Comparison of ENCODE assay signal across 23 cellular contexts in the genomic region with DNA sequence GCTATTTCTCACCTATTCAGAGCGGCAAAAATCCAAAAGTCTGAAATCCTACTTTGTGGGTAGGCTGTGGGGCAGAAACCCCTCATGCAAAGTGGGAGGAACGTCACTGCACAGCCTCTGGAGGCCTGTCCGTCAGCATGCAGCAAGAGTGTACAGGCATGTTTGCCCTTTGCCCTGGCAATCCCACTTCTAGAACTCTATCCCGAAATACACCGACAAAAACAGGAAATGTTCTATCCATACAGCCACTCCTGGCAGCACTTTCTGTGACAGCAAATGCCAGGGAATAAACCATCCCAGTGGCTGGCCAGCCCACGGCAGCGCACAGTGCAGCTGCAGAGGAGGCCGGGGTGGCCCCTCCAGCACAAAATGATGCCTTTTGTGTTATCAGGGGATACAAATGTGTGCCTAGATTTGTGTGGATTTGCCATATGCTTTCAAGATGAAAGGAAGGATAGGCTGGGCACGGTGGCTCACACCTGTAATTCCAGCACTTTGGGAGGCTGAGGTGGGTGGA. TPM values are rescaled to one million over a fixed set of nuclear protein-coding genes. Genes with fewer than 3 reads are reported as not detected.
DNase-seq lines count a peak whose midpoint lies in the region; ATAC-seq, FAIRE-seq and TF ChIP-seq lines count a peak whose summit lies in the region.
"Had no signal": no experiment of that assay in that cellular context is flagged by ENCODE, and none has a peak within 500 bp of the region (broad histone marks: within the 10 kb centered on the region; RNA-seq: fewer than 3 reads in every experiment).

No MANE protein-coding gene starts in this region.

- no peak overlapping the region for H3K27ac Mint-ChIP-seq in activated T-helper 1 cell treated with anti-CD3 and anti-CD28 coated beads, Interleukin-12 subunit alpha, Interleukin-12 subunit beta, Interleukin-2, Interleukin-4 antibody, amounts not matched to agents 30 ng/mL and 10 ng/mL and 1 ng/mL, durations not matched to agents 14 hours and 24 hours and 36 hours
- H3K27ac Mint-ChIP-seq: CD14-positive monocyte; CD4-positive, alpha-beta memory T cell; HFFc6; IgD-negative memory B cell had no signal

- no peak for TF ChIP-seq POLR2A in HepG2 (IDR thresholded peaks at IDR 0.05; ENCODE audit: insufficient read depth in 1 of 2, low read depth in 2 of 2, low read length in 2 of 2)

- H3K79me2 ChIP-seq in HepG2 (ENCODE audit: insufficient read depth, low read length) = no peaks in the 10 kb centered on the region

- H3K4me1 ChIP-seq in liver (ENCODE audit: control insufficient read depth in 4 of 4, insufficient read depth in 4 of 4, low read length in 3 of 4) (peaks cover 0 to 2% (median 0%) of the 10 kb centered on the region in 4 donors), HepG2 (ENCODE audit: insufficient read depth, low read length) (no peaks in the 10 kb centered on the region)
- H3K4me1 ChIP-seq: A549 had no signal

- intact Hi-C loops in HepG2 (cut with micrococcal nuclease; ENCODE audit: unreplicated experiment) (no loop called here), left colon (cut with DNase I, micrococcal nuclease) (no loop called here)
- intact Hi-C loops in activated T-helper 1 cell treated with anti-CD3 and anti-CD28 coated beads, Interleukin-12 subunit alpha, Interleukin-12 subunit beta, Interleukin-2, Interleukin-4 antibody, amounts not matched to agents 30 ng/mL and 10 ng/mL and 1 ng/mL, durations not matched to agents 14 hours and 24 hours and 36 hours (cut with micrococcal nuclease) = no loop called here

- peaks cover 16 to 82% (median 62%) of the 10 kb centered on the region in 4 donors for H3K36me3 ChIP-seq in liver (ENCODE audit: control insufficient read depth in 4 of 4, insufficient read depth in 3 of 4, low read depth in 1 of 4, low read length in 3 of 4)
- peaks cover 24 to 64% of the 10 kb centered on the region in 2 experiments for H3K36me3 ChIP-seq in HepG2 (replicated peaks in 1 of 2; ENCODE audit: control insufficient read depth in 1 of 2, insufficient read depth in 2 of 2, low read length in 2 of 2)

- ATAC-seq in HepG2 (no peak), left colon (peak; percentile 78)
- ATAC-seq: A549, GM12878, HCT116 had no signal

- H3K27me3 ChIP-seq in liver (ENCODE audit: control insufficient read depth in 4 of 4, insufficient read depth in 4 of 4, low read length in 3 of 4) = no peaks in the 10 kb centered on the region
- H3K27me3 ChIP-seq in HepG2 (ENCODE audit: control insufficient read depth in 1 of 2, insufficient read depth in 2 of 2, low read length in 2 of 2) = no peaks in the 10 kb centered on the region
- H3K27me3 ChIP-seq: BLaER1 had no signal

- TF ChIP-seq CTCF in liver (IDR thresholded peaks at IDR 0.05; ENCODE audit: low read depth, low read length, missing input control) (no peak), HepG2 (CRISPR knock-in tag; IDR thresholded peaks at IDR 0.05) (no peak)

- in situ Hi-C loops in HepG2 (cut with HindIII; ENCODE audit: extremely low pct_ligation_motif_present, low pct_unique_long_range_greater_than_20kb) = no loop called here

- no peaks in the 10 kb centered on the region for H3K9me3 Mint-ChIP-seq in activated T-helper 1 cell treated with anti-CD3 and anti-CD28 coated beads, Interleukin-12 subunit alpha, Interleukin-12 subunit beta, Interleukin-2, Interleukin-4 antibody, amounts not matched to agents 30 ng/mL and 10 ng/mL and 1 ng/mL, durations not matched to agents 14 hours and 24 hours and 36 hours
- H3K9me3 Mint-ChIP-seq: HFFc6, IgD-negative memory B cell had no signal

- CTCF ChIA-PET in HepG2 (lab: Yijun Ruan, JAX; ENCODE audit: low intra/inter-chr PET ratio, low total read pairs) = no interaction called here

- peaks cover 3% of the 10 kb centered on the region for H3K27me3 Mint-ChIP-seq in activated T-helper 1 cell treated with anti-CD3 and anti-CD28 coated beads, Interleukin-12 subunit alpha, Interleukin-12 subunit beta, Interleukin-2, Interleukin-4 antibody, amounts not matched to agents 30 ng/mL and 10 ng/mL and 1 ng/mL, durations not matched to agents 14 hours and 24 hours and 36 hours (ENCODE audit: insufficient read depth)
- H3K27me3 Mint-ChIP-seq: CD4-positive, alpha-beta memory T cell; IgD-negative memory B cell had no signal

- H3K4me2 ChIP-seq in HepG2 (ENCODE audit: low read depth, low read length) = no peak overlapping the region
- H3K4me2 ChIP-seq: A549, BLaER1 had no signal

- TF ChIP-seq EP300 in HepG2 (IDR thresholded peaks at IDR 0.05; ENCODE audit: low read depth in 2 of 2, low read length in 2 of 2) = no peak
- TF ChIP-seq EP300 in HepG2 (CRISPR knock-in tag; IDR thresholded peaks at IDR 0.05; ENCODE audit: borderline replicate concordance) = no peak

- no peak for FAIRE-seq in HepG2 (lab: Jason Lieb, UNC)
- FAIRE-seq: A549, GM12878, HTR-8/SVneo had no signal

- no peak overlapping the region for H2AFZ ChIP-seq in HepG2 (ENCODE audit: low read length)

- H3K9me3 ChIP-seq in liver (ENCODE audit: control insufficient read depth in 4 of 4, low read length in 3 of 4) = no peaks in the 10 kb centered on the region
- H3K9me3 ChIP-seq in HepG2 (ENCODE audit: low read length) = no peaks in the 10 kb centered on the region
- H3K9me3 ChIP-seq: A549, BLaER1 had no signal

- H3K4me1 Mint-ChIP-seq in activated T-helper 1 cell treated with anti-CD3 and anti-CD28 coated beads, Interleukin-12 subunit alpha, Interleukin-12 subunit beta, Interleukin-2, Interleukin-4 antibody, amounts not matched to agents 30 ng/mL and 10 ng/mL and 1 ng/mL, durations not matched to agents 14 hours and 24 hours and 36 hours (ENCODE audit: low read depth) = no peaks in the 10 kb centered on the region
- H3K4me1 Mint-ChIP-seq: CD4-positive, alpha-beta memory T cell; IgD-negative memory B cell had no signal

- POLR2A ChIA-PET in HepG2 (lab: Yijun Ruan, JAX) = no interaction called here

- BruUV-seq in HepG2 (replicated peaks; lab: Mats Ljungman, UMichigan) = no TSS peak

- no peak overlapping the region for H3K9ac ChIP-seq in liver (ENCODE audit: low read depth in 1 of 2, low read length in 2 of 2)
- H3K9ac ChIP-seq in HepG2 (ENCODE audit: insufficient read depth, low read depth, low read length) = no peak overlapping the region
- H3K9ac ChIP-seq: BLaER1 had no signal

- H3K27ac ChIP-seq in liver (ENCODE audit: low read depth in 1 of 2, low read length in 2 of 2) (no peak overlapping the region), HepG2 (ENCODE audit: extremely low read length, insufficient read depth, low read length) (no peak overlapping the region), substantia nigra (ENCODE audit: low read depth, low read length, poor library complexity, severe bottlenecking) (peak overlapping the region; percentile 23)
- H3K27ac ChIP-seq: 22Rv1, A549, BLaER1 had no signal

- WGBS in liver = 56% methylated on average over 9 of the region's 9 CpGs
- 93% methylated on average over 6 of the region's 9 CpGs for WGBS in HepG2 (ENCODE audit: low lambda C conversion rate)

- no peak for DNase-seq in HepG2 (ENCODE audit: low spot score)
- no peak for DNase-seq in left colon
- peak in 2 of 49 donors; percentile 22 to 33 for DNase-seq in substantia nigra (lab: John Stamatoyannopoulos, UW)
- no peak for DNase-seq in NCI-H1105 treated with DMSO at 0.1 percent for 48 hours (lab: John Stamatoyannopoulos, UW)
- DNase-seq in activated T-helper 1 cell treated with anti-CD3 and anti-CD28 coated beads, Interleukin-12 subunit alpha, Interleukin-12 subunit beta, Interleukin-2, Interleukin-4 antibody, amounts not matched to agents 30 ng/mL and 10 ng/mL and 1 ng/mL, durations not matched to agents 14 hours and 24 hours and 36 hours (ENCODE audit: low spot score) = no peak
- DNase-seq in NK-92 (lab: John Stamatoyannopoulos, UW; ENCODE audit: unreplicated experiment) = no peak
- DNase-seq: AML-193; CD4-positive, alpha-beta memory T cell; DMS153; DMS79 treated with DMSO at 0.1 percent for 48 hours; GF-D8; GOT3; H7; HFFc6 had no signal

- no peak overlapping the region for H3K4me3 ChIP-seq in liver (ENCODE audit: low read depth in 1 of 3, low read length in 3 of 3)
- no peak overlapping the region for H3K4me3 ChIP-seq in HepG2 (replicated peaks in 1 of 3; ENCODE audit: insufficient read depth in 1 of 3, low read depth in 2 of 3, low read length in 3 of 3)
- H3K4me3 ChIP-seq: A549, BLaER1, GM12878 had no signal

- H3K4me3 Mint-ChIP-seq in activated T-helper 1 cell treated with anti-CD3 and anti-CD28 coated beads, Interleukin-12 subunit alpha, Interleukin-12 subunit beta, Interleukin-2, Interleukin-4 antibody, amounts not matched to agents 30 ng/mL and 10 ng/mL and 1 ng/mL, durations not matched to agents 14 hours and 24 hours and 36 hours = no peak overlapping the region
- H3K4me3 Mint-ChIP-seq: CD14-positive monocyte; CD4-positive, alpha-beta memory T cell; HFFc6; IgD-negative memory B cell had no signal

- no peaks in the 10 kb centered on the region for H3K36me3 Mint-ChIP-seq in activated T-helper 1 cell treated with anti-CD3 and anti-CD28 coated beads, Interleukin-12 subunit alpha, Interleukin-12 subunit beta, Interleukin-2, Interleukin-4 antibody, amounts not matched to agents 30 ng/mL and 10 ng/mL and 1 ng/mL, durations not matched to agents 14 hours and 24 hours and 36 hours (ENCODE audit: low read depth)

- TF ChIP-seq RAD21 in liver (IDR thresholded peaks at IDR 0.05) (no peak), HepG2 (CRISPR knock-in tag; IDR thresholded peaks at IDR 0.05) (no peak)

- no peaks in the 10 kb centered on the region for H4K20me1 ChIP-seq in HepG2 (ENCODE audit: insufficient read depth, low read length)
- H4K20me1 ChIP-seq: BLaER1 had no signal

RNA-seq across cellular contexts. Expression of gene AMN, which starts 39.7 kb away (rescaled TPM):
- total RNA-seq in liver = 10 to 100 TPM in 1 of 2 donors, 1 to 10 TPM in 1; 2.1 to 51.2 TPM
- 10 to 100 TPM in 1 of 2 donors, 1 to 10 TPM in 1; 5.1 to 12.1 TPM for polyA plus RNA-seq in liver
- 8.2 and 33.1 TPM in 2 replicates for total RNA-seq in HepG2 (2016; rRNA removed; fragmentation: Illumina TruSeq; extraction: Trizol)
- total RNA-seq in HepG2 (2016; cell fraction: cytosol; rRNA removed; fragmentation: Illumina TruSeq; extraction: Trizol; ENCODE audit: low read depth) = 5.2 and 6.0 TPM in 2 replicates
- total RNA-seq in HepG2 (2016; cell fraction: insoluble cytoplasmic fraction; rRNA removed; fragmentation: Illumina TruSeq; extraction: Trizol) = 9.3 and 30.8 TPM in 2 replicates
- total RNA-seq in HepG2 (2016; cell fraction: membrane; rRNA removed; fragmentation: Illumina TruSeq; extraction: Trizol) = 7.8 and 9.0 TPM in 2 replicates
- 29.3 and 33.8 TPM in 2 replicates for total RNA-seq in HepG2 (2016; cell fraction: nucleus; rRNA removed; fragmentation: Illumina TruSeq; extraction: Trizol)
- 9.8 and 18.9 TPM in 2 replicates for polyA plus RNA-seq in HepG2 (2011; rRNA removed)
- 13.3 and 22.3 TPM in 2 replicates for polyA plus RNA-seq in HepG2 (2011; cell fraction: cytosol; rRNA removed)
- polyA plus RNA-seq in HepG2 (2011; cell fraction: nucleus; rRNA removed) = 158 and 165 TPM in 2 replicates
- polyA plus RNA-seq in HepG2 (2012) = 15.1 and 18.5 TPM in 2 replicates
- polyA plus RNA-seq in HepG2 (2016; cell fraction: cytosol; fragmentation: Illumina TruSeq; extraction: Trizol; ENCODE audit: low read depth) = 3.8 and 4.1 TPM in 2 replicates
- polyA plus RNA-seq in HepG2 (2016; cell fraction: insoluble cytoplasmic fraction; fragmentation: Illumina TruSeq; extraction: Trizol; ENCODE audit: low read depth) = 9.2 and 10.3 TPM in 2 replicates
- 5.6 and 6.3 TPM in 2 replicates for polyA plus RNA-seq in HepG2 (2016; cell fraction: membrane; fragmentation: Illumina TruSeq; extraction: Trizol; ENCODE audit: low read depth)
- polyA plus RNA-seq in HepG2 (2016; cell fraction: nucleus; fragmentation: Illumina TruSeq; extraction: Trizol; ENCODE audit: insufficient read depth, low read depth) = 62.6 and 64.7 TPM in 2 replicates
- polyA minus RNA-seq in HepG2 (2011; rRNA and poly(A)+ RNA removed; ENCODE audit: low replicate concordance) = 0.14 and 21.4 TPM in 2 replicates
- polyA minus RNA-seq in HepG2 (2011; cell fraction: cytosol; rRNA and poly(A)+ RNA removed) = 12.3 and 17.0 TPM in 2 replicates
- polyA minus RNA-seq in HepG2 (2011; cell fraction: nucleus; rRNA and poly(A)+ RNA removed) = 14.8 and 15.0 TPM in 2 replicates
- 100 to 1,000 TPM; 186 to 331 TPM for total RNA-seq in left colon
- total RNA-seq in activated T-helper 1 cell treated with anti-CD3 and anti-CD28 coated beads, Interleukin-12 subunit alpha, Interleukin-12 subunit beta, Interleukin-2, Interleukin-4 antibody, amounts not matched to agents 30 ng/mL and 10 ng/mL and 1 ng/mL, durations not matched to agents 14 hours and 24 hours and 36 hours = 0.44 and 0.69 TPM in 2 replicates
- total RNA-seq: HFFc6 had no signal
- polyA plus RNA-seq: CD14-positive monocyte had no signal
